Comparison of ENCODE assay signal across 11 cellular contexts in genomic region chr3:58135712-58136543, GRCh38.
DNase-seq lines count a peak whose midpoint lies in the region; ATAC-seq, FAIRE-seq and TF ChIP-seq lines count a peak whose summit lies in the region.
"Had no signal": no experiment of that assay in that cellular context is flagged by ENCODE, and none has a peak within 500 bp of the region (broad histone marks: within the 10 kb centered on the region; RNA-seq: fewer than 3 reads in every experiment).

No MANE protein-coding gene starts in this region.

- no peaks in the 10 kb centered on the region for H3K27me3 ChIP-seq in upper lobe of right lung

- no peaks in the 10 kb centered on the region for H3K4me1 ChIP-seq in upper lobe of right lung

- no peak for DNase-seq in activated naive CD4-positive, alpha-beta T cell treated with anti-CD3 and anti-CD28 coated beads, Interleukin-2, amount 10 ng/mL, durations not matched to agents 7 days and 5 days
- DNase-seq in WTC11 (ENCODE audit: low spot score): no peak
- no peak for DNase-seq in left cardiac atrium
- DNase-seq in upper lobe of right lung: no peak
- DNase-seq in iPS-NIHi11 (ENCODE audit: low spot score): no peak
- DNase-seq in RCC 7860 (ENCODE audit: low spot score): no peak
- no peak for DNase-seq in head of caudate nucleus
- DNase-seq: dermis blood vessel endothelial cell, NCI-H524, T1000 had no signal

- no peak overlapping the region for H3K4me3 ChIP-seq in upper lobe of right lung

- ATAC-seq in WTC11 (peak; percentile 20; the same call in 1 of the 2 replicates), left cardiac atrium (peak; percentile 63 to 79), upper lobe of right lung (no peak)

- H3K9me3 ChIP-seq in upper lobe of right lung: no peaks in the 10 kb centered on the region

- FAIRE-seq in RCC 7860 (lab: Jason Lieb, UNC): no peak

- no peaks in the 10 kb centered on the region for H3K27me3 Mint-ChIP-seq in activated naive CD4-positive, alpha-beta T cell treated with anti-CD3 and anti-CD28 coated beads, Interleukin-2, amount 50 U/mL, for 24 hours
- H3K27me3 Mint-ChIP-seq in activated naive CD4-positive, alpha-beta T cell treated with anti-CD3 and anti-CD28 coated beads, Interleukin-2, amount 10 ng/mL, durations not matched to agents 7 days and 5 days: no peaks in the 10 kb centered on the region
- H3K27me3 Mint-ChIP-seq in WTC11 (ENCODE audit: low read depth): no peaks in the 10 kb centered on the region

- H3K36me3 Mint-ChIP-seq in activated naive CD4-positive, alpha-beta T cell treated with anti-CD3 and anti-CD28 coated beads, Interleukin-2, amount 50 U/mL, for 24 hours: peaks cover 39% of the 10 kb centered on the region
- peaks cover 18% of the 10 kb centered on the region for H3K36me3 Mint-ChIP-seq in activated naive CD4-positive, alpha-beta T cell treated with anti-CD3 and anti-CD28 coated beads, Interleukin-2, amount 10 ng/mL, durations not matched to agents 7 days and 5 days
- peaks cover 79% of the 10 kb centered on the region for H3K36me3 Mint-ChIP-seq in WTC11

- no peak overlapping the region for H3K4me3 Mint-ChIP-seq in activated naive CD4-positive, alpha-beta T cell treated with anti-CD3 and anti-CD28 coated beads, Interleukin-2, amount 50 U/mL, for 24 hours
- no peak overlapping the region for H3K4me3 Mint-ChIP-seq in activated naive CD4-positive, alpha-beta T cell treated with anti-CD3 and anti-CD28 coated beads, Interleukin-2, amount 10 ng/mL, durations not matched to agents 7 days and 5 days
- no peak overlapping the region for H3K4me3 Mint-ChIP-seq in WTC11

- POLR2A ChIA-PET in WTC11 (lab: Charles Lee): interaction anchor here (0.6 kb wide), 1 partner anchor 60 kb away, joined by 3 read pairs; no protein-coding TSS in a partner anchor

- no peaks in the 10 kb centered on the region for H3K4me1 Mint-ChIP-seq in activated naive CD4-positive, alpha-beta T cell treated with anti-CD3 and anti-CD28 coated beads, Interleukin-2, amount 50 U/mL, for 24 hours
- H3K4me1 Mint-ChIP-seq in activated naive CD4-positive, alpha-beta T cell treated with anti-CD3 and anti-CD28 coated beads, Interleukin-2, amount 10 ng/mL, durations not matched to agents 7 days and 5 days: no peaks in the 10 kb centered on the region
- no peaks in the 10 kb centered on the region; the same call in 1 of the 2 replicates for H3K4me1 Mint-ChIP-seq in WTC11

- peaks cover 67% of the 10 kb centered on the region for H3K36me3 ChIP-seq in upper lobe of right lung

- H3K9me3 Mint-ChIP-seq in activated naive CD4-positive, alpha-beta T cell treated with anti-CD3 and anti-CD28 coated beads, Interleukin-2, amount 50 U/mL, for 24 hours: no peaks in the 10 kb centered on the region
- no peaks in the 10 kb centered on the region for H3K9me3 Mint-ChIP-seq in activated naive CD4-positive, alpha-beta T cell treated with anti-CD3 and anti-CD28 coated beads, Interleukin-2, amount 10 ng/mL, durations not matched to agents 7 days and 5 days
- no peaks in the 10 kb centered on the region for H3K9me3 Mint-ChIP-seq in WTC11

- CTCF ChIA-PET in activated naive CD4-positive, alpha-beta T cell treated with anti-CD3 and anti-CD28 coated beads, Interleukin-2, amount 10 ng/mL, durations not matched to agents 7 days and 5 days (lab: Charles Lee): interaction anchor here (0.6 to 1.0 kb wide), 3 partner anchors 31 to 135 kb away, joined by 3 read pairs; no protein-coding TSS in a partner anchor
- CTCF ChIA-PET in WTC11 (lab: Charles Lee): interaction anchor here (0.7 to 1.6 kb wide), 3 partner anchors 16 to 128 kb away, joined by 3 to 4 read pairs (median 3); partner anchors contain the start of gene FLNB

- intact Hi-C loops in left cardiac atrium (cut with DNase I): no loop called here
- intact Hi-C loops in upper lobe of right lung (cut with DNase I): no loop called here
- intact Hi-C loops in head of caudate nucleus (cut with DNase I): no loop called here

- TF ChIP-seq CTCF in WTC11 (IDR thresholded peaks at IDR 0.05) (no peak), upper lobe of right lung (IDR thresholded peaks at IDR 0.05) (peak; percentile 31)

- peak overlapping the region; percentile 41 for H3K27ac Mint-ChIP-seq in activated naive CD4-positive, alpha-beta T cell treated with anti-CD3 and anti-CD28 coated beads, Interleukin-2, amount 50 U/mL, for 24 hours
- H3K27ac Mint-ChIP-seq in activated naive CD4-positive, alpha-beta T cell treated with anti-CD3 and anti-CD28 coated beads, Interleukin-2, amount 10 ng/mL, durations not matched to agents 7 days and 5 days: no peak overlapping the region
- no peak overlapping the region for H3K27ac Mint-ChIP-seq in WTC11

- no peak overlapping the region for H3K27ac ChIP-seq in upper lobe of right lung

TF ChIP-seq in WTC11, 78 proteins besides CTCF, POLR2A, EP300 and RAD21:
- no peak for TF ChIP-seq SP1 (CRISPR knock-in tag; conservative IDR thresholded peaks at IDR 0.05)
- no peak for TF ChIP-seq E2F4 (CRISPR knock-in tag; IDR thresholded peaks at IDR 0.05; ENCODE audit: borderline replicate concordance, low read depth)
TF ChIP-seq in WTC11: peak in this region for 0.
